Comparison of ENCODE assay signal across 8 cellular contexts in genomic region chr16:67481561-67482259, GRCh38. TPM values are rescaled to one million over a fixed set of nuclear protein-coding genes. Genes with fewer than 3 reads are reported as not detected.
A peak's percentile ranks its signal among the peaks of the same experiment; 100 is the strongest.
DNase-seq lines count a peak whose midpoint lies in the region; ATAC-seq, FAIRE-seq and TF ChIP-seq lines count a peak whose summit lies in the region.

No MANE protein-coding gene starts in this region.

- peaks cover 27% of the 10 kb centered on the region for H3K4me1 ChIP-seq in endothelial cell of umbilical vein (ENCODE audit: control insufficient read depth, extremely low read depth, insufficient read depth, low read length)
- peaks cover 0 to 48% (median 23%) of the 10 kb centered on the region in 4 donors for H3K4me1 ChIP-seq in tibial nerve

- peaks cover 0 to 25% (median 4%) of the 10 kb centered on the region in 3 donors for H3K36me3 Mint-ChIP-seq in naive thymus-derived CD8-positive, alpha-beta T cell

- H3K4me2 ChIP-seq in endothelial cell of umbilical vein (ENCODE audit: insufficient read depth, low read length), result peak overlapping the region; percentile 88

- BruUV-seq in endothelial cell of umbilical vein (replicated peaks; lab: Mats Ljungman, UMichigan), result TSS peak; percentile 77

- WGBS in tibial nerve, 2 donors, result 9 to 16% methylated on average over 17 of the region's 17 CpGs

- H3K4me1 Mint-ChIP-seq in naive thymus-derived CD8-positive, alpha-beta T cell, result peaks cover 18 to 64% (median 50%) of the 10 kb centered on the region in 4 donors

- no peak for FAIRE-seq in endothelial cell of umbilical vein (lab: Jason Lieb, UNC)

- H3K36me3 ChIP-seq in endothelial cell of umbilical vein (ENCODE audit: control insufficient read depth in 2 of 2, extremely low read depth in 1 of 2, insufficient read depth in 2 of 2, low read length in 2 of 2) (no peaks in the 10 kb centered on the region), tibial nerve (peaks cover 0 to 19% (median 0%) of the 10 kb centered on the region in 3 donors)

- peak overlapping the region; percentile 89 to 100 (median 98) for H3K27ac Mint-ChIP-seq in naive thymus-derived CD8-positive, alpha-beta T cell

- dilution Hi-C loops in endothelial cell of umbilical vein (cut with MboI; ENCODE audit: extremely low pct_ligation_motif_present, low sequenced_read_pairs), result no loop called here

- no peaks in the 10 kb centered on the region for H3K9me3 Mint-ChIP-seq in naive thymus-derived CD8-positive, alpha-beta T cell

- no peaks in the 10 kb centered on the region for H3K9me1 ChIP-seq in endothelial cell of umbilical vein (replicated peaks; ENCODE audit: control insufficient read depth, extremely low read depth, insufficient read depth, low read length)

- peak overlapping the region; percentile 10 for H2AFZ ChIP-seq in endothelial cell of umbilical vein (ENCODE audit: low read depth, low read length)

- no peak for TF ChIP-seq EP300 in tibial nerve (IDR thresholded peaks at IDR 0.05)

- intact Hi-C loops in endothelial cell of umbilical vein (cut with micrococcal nuclease), result loop anchor here (1.0 kb wide), 2 partner anchors 13 to 33 kb away; no protein-coding TSS in a partner anchor

- H3K27ac ChIP-seq in endothelial cell of umbilical vein (ENCODE audit: insufficient read depth, low read depth, low read length) (peak overlapping the region; percentile 73), tibial nerve (peak overlapping the region; percentile 49 to 94 (median 90))

- no peaks in the 10 kb centered on the region for H3K9me3 ChIP-seq in endothelial cell of umbilical vein (replicated peaks; ENCODE audit: control insufficient read depth, insufficient read depth, low read length)
- H3K9me3 ChIP-seq in tibial nerve, result no peaks in the 10 kb centered on the region

- H3K9ac ChIP-seq in endothelial cell of umbilical vein (replicated peaks; ENCODE audit: extremely low read depth, insufficient read depth, low read length), result peak overlapping the region; percentile 83

- CTCF ChIA-PET in endothelial cell of umbilical vein (lab: Charles Lee), result interaction anchor here (1.0 to 6.1 kb wide), 17 partner anchors 10 to 325 kb away, joined by 3 to 133 read pairs (median 5); partner anchors contain the start of genes RANBP10, RIPOR1 and TSNAXIP1

- H4K20me1 ChIP-seq in endothelial cell of umbilical vein (replicated peaks; ENCODE audit: control insufficient read depth, extremely low read depth, insufficient read depth, low read length), result no peaks in the 10 kb centered on the region

- H3K27me3 ChIP-seq in endothelial cell of umbilical vein (ENCODE audit: control insufficient read depth in 2 of 2, insufficient read depth in 2 of 2, low read length in 2 of 2) (no peaks in the 10 kb centered on the region), tibial nerve (no peaks in the 10 kb centered on the region)

- peaks cover 20% of the 10 kb centered on the region for H3K79me2 ChIP-seq in endothelial cell of umbilical vein (ENCODE audit: control insufficient read depth, insufficient read depth, low read length)

- peak overlapping the region; percentile 75 for H3K4me3 ChIP-seq in Jurkat, Clone E6-1 (ENCODE audit: low read length)
- H3K4me3 ChIP-seq in endothelial cell of umbilical vein (replicated peaks in 1 of 3; ENCODE audit: insufficient read depth in 1 of 3, low read depth in 1 of 3, low read length in 3 of 3) (peak overlapping the region; percentile 5 to 61 (median 42)), tibial nerve (peak overlapping the region; percentile 87 to 97 (median 90))

- TF ChIP-seq CTCF in endothelial cell of umbilical vein (IDR thresholded peaks at IDR 0.05; ENCODE audit: extremely low read depth in 1 of 2, insufficient read depth in 1 of 2, low read depth in 1 of 2, low read length in 2 of 2) (no peak), tibial nerve (IDR thresholded peaks at IDR 0.05) (no peak)

- peak; percentile 42 for DNase-seq in Jurkat, Clone E6-1 (ENCODE audit: low read depth, low spot score)
- DNase-seq in activated CD4-positive, alpha-beta T cell treated with anti-CD3 and anti-CD28 coated beads for 48 hours, result peak; percentile 70
- peak; percentile 60 for DNase-seq in endothelial cell of umbilical vein (ENCODE audit: low read depth, low spot score)
- peak in 6 of 10 donors; percentile 14 to 73 (median 38) for DNase-seq in naive thymus-derived CD8-positive, alpha-beta T cell
- peak in 1 of 2 donors; percentile 33 for DNase-seq in tibial nerve (ENCODE audit: low spot score in 2 of 2)
- no peak for DNase-seq in EL

- POLR2A ChIA-PET in endothelial cell of umbilical vein (lab: Charles Lee), result interaction anchor here (0.7 kb wide), 1 partner anchor 54 kb away, joined by 3 read pairs; no protein-coding TSS in a partner anchor
- POLR2A ChIA-PET in naive thymus-derived CD8-positive, alpha-beta T cell (lab: Charles Lee), result interaction anchor here (0.6 to 2.9 kb wide), 22 partner anchors 10 to 455 kb away, joined by 3 to 33 read pairs (median 4); partner anchors contain the start of genes ACD, CENPT, CTCF and NUTF2

- H3K4me3 Mint-ChIP-seq in naive thymus-derived CD8-positive, alpha-beta T cell, result peak overlapping the region; percentile 95 to 100 (median 98)

- TF ChIP-seq POLR2A in endothelial cell of umbilical vein (IDR thresholded peaks at IDR 0.05; ENCODE audit: low read depth, low read length), result no peak
- no peak for TF ChIP-seq POLR2A in tibial nerve (IDR thresholded peaks at IDR 0.05)

- H3K27me3 Mint-ChIP-seq in naive thymus-derived CD8-positive, alpha-beta T cell, result no peaks in the 10 kb centered on the region

- ATAC-seq in GM19351 (IDR thresholded peaks at IDR 0.05; ENCODE audit: unreplicated experiment) (peak; percentile 4), GM21786 (IDR thresholded peaks at IDR 0.05; ENCODE audit: unreplicated experiment) (no peak)
- ATAC-seq in naive thymus-derived CD8-positive, alpha-beta T cell, result peak in 1 of 2 donors; percentile 15

TF ChIP-seq in endothelial cell of umbilical vein, 7 proteins besides CTCF, POLR2A, EP300 and RAD21:
- TF ChIP-seq POLR2AphosphoS5 (IDR thresholded peaks at IDR 0.05; ENCODE audit: insufficient read depth, low read depth, low read length) (no peak), FOS (IDR thresholded peaks at IDR 0.05; ENCODE audit: borderline replicate concordance, insufficient read depth, low read length) (peak; percentile 46)

RNA-seq across cellular contexts. Expression of gene ATP6V0D1, which starts 0.8 kb away (rescaled TPM):
- polyA plus RNA-seq in Jurkat, Clone E6-1 (2012; ENCODE audit: insufficient read depth, insufficient read length), result 43.7 TPM
- 77.1 and 82.8 TPM in 2 replicates for total RNA-seq in endothelial cell of umbilical vein
- 232 and 254 TPM in 2 replicates for polyA plus RNA-seq in endothelial cell of umbilical vein
- 157 and 178 TPM in 2 replicates for polyA plus RNA-seq in endothelial cell of umbilical vein (2011; cell fraction: cytosol; rRNA removed)
- polyA plus RNA-seq in endothelial cell of umbilical vein (2011; cell fraction: nucleus; rRNA removed), result 77.5 and 83.5 TPM in 2 replicates
- 133 and 143 TPM in 2 replicates for polyA plus RNA-seq in endothelial cell of umbilical vein (2012)
- 213 and 277 TPM in 2 replicates for polyA minus RNA-seq in endothelial cell of umbilical vein
- polyA minus RNA-seq in endothelial cell of umbilical vein (2011; cell fraction: cytosol; rRNA and poly(A)+ RNA removed), result 89.4 TPM
- polyA minus RNA-seq in endothelial cell of umbilical vein (2011; cell fraction: nucleus; rRNA and poly(A)+ RNA removed), result 35.4 and 43.4 TPM in 2 replicates
- total RNA-seq in naive thymus-derived CD8-positive, alpha-beta T cell, result 10 to 100 TPM; 33.3 to 35.1 TPM
- 10 to 100 TPM; 74.7 to 89.6 (median 77.5) TPM for polyA plus RNA-seq in naive thymus-derived CD8-positive, alpha-beta T cell
- 100 to 1,000 TPM in 1 of 4 donors, 10 to 100 TPM in 3; 55.1 to 113 (median 73.7) TPM for total RNA-seq in tibial nerve

RNA-seq across cellular contexts. Expression of gene AGRP, which starts 1.6 kb away (rescaled TPM):
- polyA plus RNA-seq in Jurkat, Clone E6-1 (2012; ENCODE audit: insufficient read depth, insufficient read length), result not detected
- total RNA-seq in endothelial cell of umbilical vein (not detected in 2 replicates), tibial nerve (not detected)
- not detected in 2 replicates for polyA plus RNA-seq in endothelial cell of umbilical vein
- not detected in 2 replicates for polyA plus RNA-seq in endothelial cell of umbilical vein (2011; cell fraction: cytosol; rRNA removed)
- polyA plus RNA-seq in endothelial cell of umbilical vein (2011; cell fraction: nucleus; rRNA removed), result not detected in 2 replicates
- polyA plus RNA-seq in endothelial cell of umbilical vein (2012), result not detected in 2 replicates
- not detected in 2 replicates for polyA minus RNA-seq in endothelial cell of umbilical vein
- polyA minus RNA-seq in endothelial cell of umbilical vein (2011; cell fraction: cytosol; rRNA and poly(A)+ RNA removed), result not detected
- not detected in 2 replicates for polyA minus RNA-seq in endothelial cell of umbilical vein (2011; cell fraction: nucleus; rRNA and poly(A)+ RNA removed)
- total RNA-seq in naive thymus-derived CD8-positive, alpha-beta T cell, result not detected
- not detected for polyA plus RNA-seq in naive thymus-derived CD8-positive, alpha-beta T cell

RNA-seq across cellular contexts. Expression of gene RIPOR1, which starts 46.9 kb away (rescaled TPM):
- polyA plus RNA-seq in Jurkat, Clone E6-1 (2012; ENCODE audit: insufficient read depth, insufficient read length), result 31.6 TPM
- 137 and 144 TPM in 2 replicates for total RNA-seq in endothelial cell of umbilical vein
- 41.6 and 45.3 TPM in 2 replicates for polyA plus RNA-seq in endothelial cell of umbilical vein
- 29.3 and 37.8 TPM in 2 replicates for polyA plus RNA-seq in endothelial cell of umbilical vein (2011; cell fraction: cytosol; rRNA removed)
- polyA plus RNA-seq in endothelial cell of umbilical vein (2011; cell fraction: nucleus; rRNA removed), result 161 and 168 TPM in 2 replicates
- 90.7 and 108 TPM in 2 replicates for polyA plus RNA-seq in endothelial cell of umbilical vein (2012)
- polyA minus RNA-seq in endothelial cell of umbilical vein, result 46.1 and 61.3 TPM in 2 replicates
- 23.0 TPM for polyA minus RNA-seq in endothelial cell of umbilical vein (2011; cell fraction: cytosol; rRNA and poly(A)+ RNA removed)
- 49.3 and 63.4 TPM in 2 replicates for polyA minus RNA-seq in endothelial cell of umbilical vein (2011; cell fraction: nucleus; rRNA and poly(A)+ RNA removed)
- total RNA-seq in naive thymus-derived CD8-positive, alpha-beta T cell, result 10 to 100 TPM; 50.1 to 57.2 TPM
- polyA plus RNA-seq in naive thymus-derived CD8-positive, alpha-beta T cell, result 1 to 10 TPM; 1.5 to 3.0 (median 2.3) TPM
- 100 to 1,000 TPM in 2 of 4 donors, 10 to 100 TPM in 2; 50.6 to 112 (median 85.1) TPM for total RNA-seq in tibial nerve

RNA-seq across cellular contexts. Expression of gene HSD11B2, which starts 50.8 kb away (rescaled TPM):
- 13.2 TPM for polyA plus RNA-seq in Jurkat, Clone E6-1 (2012; ENCODE audit: insufficient read depth, insufficient read length)
- total RNA-seq in endothelial cell of umbilical vein (not detected in 2 replicates), tibial nerve (1 to 10 TPM in 1 of 4 donors, under 1 TPM in 2, not detected in 1; 0.20 to 2.9 (median 0.60) TPM)
- polyA plus RNA-seq in endothelial cell of umbilical vein, result 0.10 and 0.16 TPM in 2 replicates
- polyA plus RNA-seq in endothelial cell of umbilical vein (2011; cell fraction: cytosol; rRNA removed), result 0.07 and 0.12 TPM in 2 replicates
- polyA plus RNA-seq in endothelial cell of umbilical vein (2011; cell fraction: nucleus; rRNA removed), result 0.07 and 0.18 TPM in 2 replicates
- polyA plus RNA-seq in endothelial cell of umbilical vein (2012), result 0.08 TPM in 1 of 2 replicates, not detected in the other
- 0.19 TPM in 1 of 2 replicates, not detected in the other for polyA minus RNA-seq in endothelial cell of umbilical vein
- 1.2 TPM for polyA minus RNA-seq in endothelial cell of umbilical vein (2011; cell fraction: cytosol; rRNA and poly(A)+ RNA removed)
- not detected in 2 replicates for polyA minus RNA-seq in endothelial cell of umbilical vein (2011; cell fraction: nucleus; rRNA and poly(A)+ RNA removed)
- not detected for total RNA-seq in naive thymus-derived CD8-positive, alpha-beta T cell
- not detected for polyA plus RNA-seq in naive thymus-derived CD8-positive, alpha-beta T cell
